11 cellular contexts compared by ENCODE assay signal in the genomic region with DNA sequence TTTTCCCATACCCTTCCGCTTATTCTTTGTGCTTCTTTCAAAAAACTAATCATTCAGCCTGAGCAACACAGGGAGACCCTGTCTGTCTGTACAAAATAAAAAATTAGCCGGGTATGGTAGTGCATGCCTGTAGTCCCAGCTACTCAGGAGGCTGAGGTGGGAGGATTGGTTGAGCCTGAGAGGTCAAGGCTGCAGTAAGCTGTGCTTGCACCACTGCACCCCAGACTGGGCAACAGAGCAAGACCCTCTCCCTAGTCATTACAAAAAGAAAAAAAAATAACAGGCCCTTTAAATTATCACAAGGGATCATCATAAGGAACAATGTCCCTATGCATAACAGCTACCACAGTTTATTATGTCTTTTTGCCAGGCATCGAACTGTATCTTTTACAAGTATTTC.
"Had no signal": no experiment of that assay in that cellular context is flagged by ENCODE, and none has a peak within 500 bp of the region (broad histone marks: within the 10 kb centered on the region; RNA-seq: fewer than 3 reads in every experiment).

No MANE protein-coding gene starts in this region.

- H3K27ac Mint-ChIP-seq: HFFc6 had no signal

- H3K4me2 ChIP-seq: KMS-11 had no signal

- H3K27ac ChIP-seq: GM23248, HL-60, KMS-11 had no signal

- H3K4me3 Mint-ChIP-seq: HFFc6 had no signal

- H3K4me3 ChIP-seq: GM23248, HAP-1 had no signal

- H3K9me3 ChIP-seq: HAP-1 had no signal

- H3K9me3 Mint-ChIP-seq: HFFc6 had no signal

- ATAC-seq: HCT116 had no signal

- DNase-seq: GM23248, GOT3, H7, HFFc6, IMR-90, Karpas-422, KBM-7 had no signal

- H3K9ac ChIP-seq: GM23248, KMS-11 had no signal
